Comparison of ENCODE assay signal across 14 cellular contexts in genomic region chr2:161954103-161954502, GRCh38.
DNase-seq lines count a peak whose midpoint lies in the region; ATAC-seq and TF ChIP-seq lines count a peak whose summit lies in the region.
"Had no signal": no experiment of that assay in that cellular context is flagged by ENCODE, and none has a peak within 500 bp of the region (broad histone marks: within the 10 kb centered on the region; RNA-seq: fewer than 3 reads in every experiment).

No MANE protein-coding gene starts in this region.

- H3K27ac Mint-ChIP-seq in CD4-positive, CD25-positive, alpha-beta regulatory T cell: peak overlapping the region; percentile 7 to 92 (median 51)
- H3K27ac Mint-ChIP-seq in effector memory CD8-positive, alpha-beta T cell: peak overlapping the region in 1 of 2 donors; percentile 79

- H3K9me3 Mint-ChIP-seq in CD4-positive, CD25-positive, alpha-beta regulatory T cell: peaks cover 0 to 3% (median 0%) of the 10 kb centered on the region in 7 donors
- no peaks in the 10 kb centered on the region for H3K9me3 Mint-ChIP-seq in effector memory CD8-positive, alpha-beta T cell
- H3K9me3 Mint-ChIP-seq: neural crest cell had no signal

- peaks cover 53% of the 10 kb centered on the region for H3K4me1 ChIP-seq in CD4-positive, CD25-positive, alpha-beta regulatory T cell (ENCODE audit: control insufficient read depth, insufficient read depth, low read length, poor library complexity, severe bottlenecking)
- H3K4me1 ChIP-seq in BE2C (no peaks in the 10 kb centered on the region), smooth muscle cell (ENCODE audit: low read depth) (no peaks in the 10 kb centered on the region)
- H3K4me1 ChIP-seq: sigmoid colon, SJSA1 had no signal

- H3K27ac ChIP-seq in CD4-positive, CD25-positive, alpha-beta regulatory T cell (ENCODE audit: insufficient read depth, low read length, poor library complexity, severe bottlenecking): no peak overlapping the region
- no peak overlapping the region for H3K27ac ChIP-seq in smooth muscle cell (ENCODE audit: low read depth)
- H3K27ac ChIP-seq: sigmoid colon, SJSA1, thoracic aorta had no signal

- no peaks in the 10 kb centered on the region for H3K79me2 ChIP-seq in smooth muscle cell (ENCODE audit: low read depth)

- no peak for TF ChIP-seq CTCF in BE2C (IDR thresholded peaks at IDR 0.05; ENCODE audit: low read depth, low read length)
- no peak for TF ChIP-seq CTCF in smooth muscle cell (IDR thresholded peaks at IDR 0.05; ENCODE audit: borderline replicate concordance, insufficient read depth, poor library complexity, severe bottlenecking)

- H3K4me1 Mint-ChIP-seq in CD4-positive, CD25-positive, alpha-beta regulatory T cell: peaks cover 29 to 57% (median 52%) of the 10 kb centered on the region in 4 donors
- peaks cover 41% of the 10 kb centered on the region in 2 donors for H3K4me1 Mint-ChIP-seq in effector memory CD8-positive, alpha-beta T cell (ENCODE audit: low read depth in 2 of 2)
- H3K4me1 Mint-ChIP-seq: neural crest cell had no signal

- H3K9me3 ChIP-seq in CD4-positive, CD25-positive, alpha-beta regulatory T cell (ENCODE audit: control insufficient read depth in 2 of 2, low read length in 2 of 2): no peaks in the 10 kb centered on the region
- H3K9me3 ChIP-seq in BE2C: no peaks in the 10 kb centered on the region
- no peaks in the 10 kb centered on the region for H3K9me3 ChIP-seq in smooth muscle cell (replicated peaks; ENCODE audit: low read depth)
- H3K9me3 ChIP-seq: sigmoid colon, SJSA1, thoracic aorta had no signal

- H3K36me3 ChIP-seq in CD4-positive, CD25-positive, alpha-beta regulatory T cell (ENCODE audit: control insufficient read depth, insufficient read depth, low read length): no peaks in the 10 kb centered on the region
- no peaks in the 10 kb centered on the region for H3K36me3 ChIP-seq in BE2C
- no peaks in the 10 kb centered on the region for H3K36me3 ChIP-seq in smooth muscle cell (ENCODE audit: low read depth)
- H3K36me3 ChIP-seq: sigmoid colon, SJSA1, thoracic aorta had no signal

- H3K4me3 ChIP-seq in CD4-positive, CD25-positive, alpha-beta regulatory T cell (ENCODE audit: low read depth, low read length): peak overlapping the region; percentile 56
- H3K4me3 ChIP-seq in BE2C (ENCODE audit: low read depth, low read length): no peak overlapping the region
- H3K4me3 ChIP-seq in smooth muscle cell: no peak overlapping the region
- H3K4me3 ChIP-seq: sigmoid colon, SJSA1, thoracic aorta had no signal

- peak overlapping the region; percentile 11 to 56 (median 27) for H3K4me3 Mint-ChIP-seq in CD4-positive, CD25-positive, alpha-beta regulatory T cell
- H3K4me3 Mint-ChIP-seq in effector memory CD8-positive, alpha-beta T cell: peak overlapping the region; percentile 61 to 72
- H3K4me3 Mint-ChIP-seq: neural crest cell had no signal

- no peak overlapping the region for H3K9ac ChIP-seq in smooth muscle cell (ENCODE audit: low read depth)

- no peaks in the 10 kb centered on the region for H3F3A ChIP-seq in smooth muscle cell (ENCODE audit: low read depth)

- no peaks in the 10 kb centered on the region for H3K36me3 Mint-ChIP-seq in CD4-positive, CD25-positive, alpha-beta regulatory T cell
- H3K36me3 Mint-ChIP-seq in effector memory CD8-positive, alpha-beta T cell (ENCODE audit: insufficient read depth): peaks cover 12% of the 10 kb centered on the region

- no peaks in the 10 kb centered on the region for H4K20me1 ChIP-seq in smooth muscle cell (ENCODE audit: low read depth)

- no peak overlapping the region for H2AFZ ChIP-seq in smooth muscle cell (ENCODE audit: low read depth)

- peak in 2 of 3 donors; percentile 69 to 83 for DNase-seq in CD4-positive, CD25-positive, alpha-beta regulatory T cell
- DNase-seq in DMS 273 (lab: John Stamatoyannopoulos, UW; ENCODE audit: unreplicated experiment) (peak; percentile 96), SW480 (ENCODE audit: low spot score) (peak; percentile 55), NCI-H1048 (lab: John Stamatoyannopoulos, UW) (no peak), BE2C (no peak), smooth muscle cell (lab: John Stamatoyannopoulos, UW; ENCODE audit: unreplicated experiment) (no peak)
- peak; percentile 13 to 22 (median 17) for DNase-seq in effector memory CD8-positive, alpha-beta T cell
- DNase-seq: Calu3, GOT3, NCI-H1105, sigmoid colon had no signal

- peak; percentile 69 to 72 for ATAC-seq in CD4-positive, CD25-positive, alpha-beta regulatory T cell (ENCODE audit: low read depth in 2 of 2)
- peak; percentile 63 for ATAC-seq in effector memory CD8-positive, alpha-beta T cell (replicated peaks)

- H3K27me3 ChIP-seq in CD4-positive, CD25-positive, alpha-beta regulatory T cell (ENCODE audit: control insufficient read depth, insufficient read depth, low read length): no peaks in the 10 kb centered on the region
- H3K27me3 ChIP-seq in BE2C (no peaks in the 10 kb centered on the region), smooth muscle cell (ENCODE audit: low read depth) (peaks cover 58% of the 10 kb centered on the region)
- H3K27me3 ChIP-seq: sigmoid colon had no signal

- no peak overlapping the region for H3K4me2 ChIP-seq in smooth muscle cell

- peaks cover 9% of the 10 kb centered on the region for H3K27me3 Mint-ChIP-seq in CD4-positive, CD25-positive, alpha-beta regulatory T cell
- H3K27me3 Mint-ChIP-seq in effector memory CD8-positive, alpha-beta T cell: no peaks in the 10 kb centered on the region

Comparison
In these comparisons a context has a peak if more than half of its experiments do, and no peak if none do; other contexts are left out.
1. DNase-seq: peak in CD4-positive, CD25-positive, alpha-beta regulatory T cell (2 of 3), DMS 273 (single experiment), SW480 (single experiment) and effector memory CD8-positive, alpha-beta T cell (3 of 3); none in NCI-H1048 (single experiment), BE2C (single experiment) and smooth muscle cell (single experiment).